Comparison of ENCODE assay signal across 17 cellular contexts in genomic region chr10:110827872-110828271, GRCh38. TPM values are rescaled to one million over a fixed set of nuclear protein-coding genes. Genes with fewer than 3 reads are reported as not detected.
DNase-seq lines count a peak whose midpoint lies in the region; ATAC-seq and TF ChIP-seq lines count a peak whose summit lies in the region.
"Had no signal": no experiment of that assay in that cellular context is flagged by ENCODE, and none has a peak within 500 bp of the region (broad histone marks: within the 10 kb centered on the region; RNA-seq: fewer than 3 reads in every experiment).

No MANE protein-coding gene starts in this region.

- H3K4me1 Mint-ChIP-seq in MCF 10A (ENCODE audit: insufficient read depth, unreplicated experiment): peaks cover 10% of the 10 kb centered on the region
- no peaks in the 10 kb centered on the region for H3K4me1 Mint-ChIP-seq in activated naive CD4-positive, alpha-beta T cell treated with anti-CD3 and anti-CD28 coated beads, Interleukin-2, amount 10 ng/mL, durations not matched to agents 7 days and 5 days
- H3K4me1 Mint-ChIP-seq: activated T-helper 17 cell treated with anti-CD3 and anti-CD28 coated beads, Interleukin-2, amount 50 U/mL, for 72 hours; central memory CD8-positive, alpha-beta T cell had no signal

- H3K4me3 Mint-ChIP-seq in MCF 10A (ENCODE audit: unreplicated experiment): no peak overlapping the region
- no peak overlapping the region for H3K4me3 Mint-ChIP-seq in activated naive CD4-positive, alpha-beta T cell treated with anti-CD3 and anti-CD28 coated beads, Interleukin-2, amount 10 ng/mL, durations not matched to agents 7 days and 5 days
- H3K4me3 Mint-ChIP-seq: activated T-helper 17 cell treated with anti-CD3 and anti-CD28 coated beads, Interleukin-2, amount 50 U/mL, for 72 hours; central memory CD8-positive, alpha-beta T cell; effector memory CD8-positive, alpha-beta T cell had no signal

- intact Hi-C loops in mammary epithelial cell (cut with micrococcal nuclease) (loop anchor here (5.0 kb wide), 1 partner anchor 81 kb away; no protein-coding TSS in a partner anchor), MCF 10A (cut with micrococcal nuclease) (no loop called here), left ventricle myocardium superior (cut with micrococcal nuclease) (no loop called here)

- no peaks in the 10 kb centered on the region for H3K9me3 ChIP-seq in mammary epithelial cell (replicated peaks; ENCODE audit: insufficient read depth, low read length)
- H3K9me3 ChIP-seq: BLaER1 treated with 17β-estradiol and CSF1 and Interleukin-3, amounts not matched to agents 10 nM and 100 nM; neutrophil had no signal

- no peak overlapping the region for H3K4me2 ChIP-seq in mammary epithelial cell (ENCODE audit: insufficient read depth, low read depth, low read length)
- H3K4me2 ChIP-seq: BLaER1 treated with 17β-estradiol and CSF1 and Interleukin-3, amounts not matched to agents 10 nM and 100 nM had no signal

- no peaks in the 10 kb centered on the region for H4K20me1 ChIP-seq in mammary epithelial cell (ENCODE audit: insufficient read depth, low read length)
- H4K20me1 ChIP-seq: BLaER1 treated with 17β-estradiol and CSF1 and Interleukin-3, amounts not matched to agents 10 nM and 100 nM had no signal

- no peaks in the 10 kb centered on the region for H3K27me3 Mint-ChIP-seq in MCF 10A (ENCODE audit: insufficient read depth, unreplicated experiment)
- H3K27me3 Mint-ChIP-seq in activated naive CD4-positive, alpha-beta T cell treated with anti-CD3 and anti-CD28 coated beads, Interleukin-2, amount 10 ng/mL, durations not matched to agents 7 days and 5 days: peaks cover 19% of the 10 kb centered on the region
- H3K27me3 Mint-ChIP-seq: activated T-helper 17 cell treated with anti-CD3 and anti-CD28 coated beads, Interleukin-2, amount 50 U/mL, for 72 hours; central memory CD8-positive, alpha-beta T cell; effector memory CD8-positive, alpha-beta T cell had no signal

- no peaks in the 10 kb centered on the region for H3K9me3 Mint-ChIP-seq in MCF 10A (ENCODE audit: unreplicated experiment)
- no peaks in the 10 kb centered on the region for H3K9me3 Mint-ChIP-seq in activated naive CD4-positive, alpha-beta T cell treated with anti-CD3 and anti-CD28 coated beads, Interleukin-2, amount 10 ng/mL, durations not matched to agents 7 days and 5 days
- H3K9me3 Mint-ChIP-seq: activated T-helper 17 cell treated with anti-CD3 and anti-CD28 coated beads, Interleukin-2, amount 50 U/mL, for 72 hours; central memory CD8-positive, alpha-beta T cell; effector memory CD8-positive, alpha-beta T cell had no signal

- in situ Hi-C loops in mammary epithelial cell (cut with MboI; ENCODE audit: low sequenced_read_pairs in 2 of 2) (no loop called here), GM13976 (cut with MboI; ENCODE audit: low sequenced_read_pairs, unreplicated experiment) (no loop called here)

- no peaks in the 10 kb centered on the region for H3K36me3 Mint-ChIP-seq in MCF 10A (ENCODE audit: insufficient read depth, unreplicated experiment)
- no peaks in the 10 kb centered on the region for H3K36me3 Mint-ChIP-seq in activated naive CD4-positive, alpha-beta T cell treated with anti-CD3 and anti-CD28 coated beads, Interleukin-2, amount 10 ng/mL, durations not matched to agents 7 days and 5 days

- POLR2A ChIA-PET in MCF 10A (lab: Yijun Ruan, JAX): interaction anchor here (0.6 to 1.2 kb wide), 6 partner anchors 10 to 429 kb away, joined by 3 to 7 read pairs (median 4); no protein-coding TSS in a partner anchor

- H3K27me3 ChIP-seq in mammary epithelial cell (ENCODE audit: insufficient read depth, low read length): no peaks in the 10 kb centered on the region
- H3K27me3 ChIP-seq in rectal smooth muscle tissue (ENCODE audit: control insufficient read depth, insufficient read depth, low read length): no peaks in the 10 kb centered on the region
- H3K27me3 ChIP-seq: BLaER1 treated with 17β-estradiol and CSF1 and Interleukin-3, amounts not matched to agents 10 nM and 100 nM; neutrophil had no signal

- peaks cover 8% of the 10 kb centered on the region for H3K4me1 ChIP-seq in mammary epithelial cell (ENCODE audit: insufficient read depth, low read length)
- peaks cover 46% of the 10 kb centered on the region for H3K4me1 ChIP-seq in rectal smooth muscle tissue (ENCODE audit: control insufficient read depth, insufficient read depth, low read length)

- no peak overlapping the region for H3K9ac ChIP-seq in mammary epithelial cell (ENCODE audit: insufficient read depth, low read length)
- no peak overlapping the region for H3K9ac ChIP-seq in rectal smooth muscle tissue (ENCODE audit: low read length)
- H3K9ac ChIP-seq: BLaER1 treated with 17β-estradiol and CSF1 and Interleukin-3, amounts not matched to agents 10 nM and 100 nM had no signal

- CTCF ChIA-PET in mammary epithelial cell (lab: Charles Lee; ENCODE audit: low non-redundant PET) (no interaction called here), MCF 10A (lab: Yijun Ruan, JAX) (interaction anchor here (0.7 to 1.2 kb wide), 4 partner anchors 8 to 156 kb away, joined by 3 to 4 read pairs (median 3); no protein-coding TSS in a partner anchor)
- CTCF ChIA-PET in activated naive CD4-positive, alpha-beta T cell treated with anti-CD3 and anti-CD28 coated beads, Interleukin-2, amount 10 ng/mL, durations not matched to agents 7 days and 5 days (lab: Charles Lee): interaction anchor here (0.8 kb wide), 1 partner anchor 24 kb away, joined by 3 read pairs; no protein-coding TSS in a partner anchor

- no peaks in the 10 kb centered on the region for H3K79me2 ChIP-seq in mammary epithelial cell (ENCODE audit: insufficient read depth, low read length)

- ATAC-seq in left ventricle myocardium superior: peak; percentile 64
- ATAC-seq: activated T-helper 17 cell treated with anti-CD3 and anti-CD28 coated beads, Interleukin-2, amount 50 U/mL, for 72 hours; effector memory CD8-positive, alpha-beta T cell had no signal

- 21% methylated on average over 5 of the region's 8 CpGs for WGBS in mammary epithelial cell (ENCODE audit: low coverage, missing lambda C conversion rate)

- H2AFZ ChIP-seq in mammary epithelial cell (ENCODE audit: low read depth, low read length): peak overlapping the region; percentile 43

- H3K4me3 ChIP-seq in mammary epithelial cell (replicated peaks in 1 of 3; ENCODE audit: insufficient read depth in 1 of 3, low read depth in 2 of 3, low read length in 3 of 3): no peak overlapping the region
- no peak overlapping the region for H3K4me3 ChIP-seq in rectal smooth muscle tissue (ENCODE audit: low read length)
- H3K4me3 ChIP-seq: BLaER1 treated with 17β-estradiol and CSF1 and Interleukin-3, amounts not matched to agents 10 nM and 100 nM had no signal

- no peak overlapping the region for H3K27ac Mint-ChIP-seq in MCF 10A (ENCODE audit: low read depth, unreplicated experiment)
- H3K27ac Mint-ChIP-seq in activated naive CD4-positive, alpha-beta T cell treated with anti-CD3 and anti-CD28 coated beads, Interleukin-2, amount 10 ng/mL, durations not matched to agents 7 days and 5 days: no peak overlapping the region
- H3K27ac Mint-ChIP-seq: activated T-helper 17 cell treated with anti-CD3 and anti-CD28 coated beads, Interleukin-2, amount 50 U/mL, for 72 hours; effector memory CD8-positive, alpha-beta T cell had no signal

- no peak for DNase-seq in mammary epithelial cell
- DNase-seq in MCF 10A (ENCODE audit: unreplicated experiment): no peak
- no peak for DNase-seq in left ventricle myocardium superior
- no peak for DNase-seq in activated naive CD4-positive, alpha-beta T cell treated with anti-CD3 and anti-CD28 coated beads, Interleukin-2, amount 10 ng/mL, durations not matched to agents 7 days and 5 days
- no peak for DNase-seq in GM13976 (ENCODE audit: low spot score)
- DNase-seq in OCI-M1 (lab: John Stamatoyannopoulos, UW): no peak
- no peak for DNase-seq in A172 (ENCODE audit: low spot score)
- DNase-seq: effector memory CD8-positive, alpha-beta T cell; KG1; midbrain; NCI-H2029; stimulated activated CD4-positive, alpha-beta T cell treated with anti-CD3 and anti-CD28 coated beads, Interleukin-2, amount 100 ng/mL, for 48 hours had no signal

- H3K36me3 ChIP-seq in mammary epithelial cell (ENCODE audit: insufficient read depth, low read length): no peaks in the 10 kb centered on the region
- no peaks in the 10 kb centered on the region for H3K36me3 ChIP-seq in rectal smooth muscle tissue (ENCODE audit: control insufficient read depth, insufficient read depth, low read length)
- H3K36me3 ChIP-seq: BLaER1 treated with 17β-estradiol and CSF1 and Interleukin-3, amounts not matched to agents 10 nM and 100 nM; neutrophil had no signal

- dilution Hi-C loops in mammary epithelial cell (cut with HindIII; ENCODE audit: low sequenced_read_pairs): no loop called here

- BruUV-seq in mammary epithelial cell (replicated peaks; lab: Mats Ljungman, UMichigan) (no TSS peak), MCF 10A (replicated peaks; lab: Mats Ljungman, UMichigan) (no TSS peak)

- H3K27ac ChIP-seq in mammary epithelial cell (ENCODE audit: insufficient read depth, low read depth, low read length) (no peak overlapping the region), rectal smooth muscle tissue (ENCODE audit: low read depth, low read length) (peak overlapping the region; percentile 87)
- H3K27ac ChIP-seq: BLaER1 treated with 17β-estradiol and CSF1 and Interleukin-3, amounts not matched to agents 10 nM and 100 nM; neutrophil had no signal

- TF ChIP-seq CTCF in mammary epithelial cell (conservative IDR thresholded peaks at IDR 0.05 in 1 of 2, IDR thresholded peaks at IDR 0.05 in 1 of 2; ENCODE audit: extremely low read depth in 1 of 2, insufficient read depth in 1 of 2, low read depth in 1 of 2, low read length in 2 of 2): no peak
- no peak for TF ChIP-seq CTCF in MCF 10A (IDR thresholded peaks at IDR 0.05; ENCODE audit: unreplicated experiment)
- TF ChIP-seq CTCF in GM13976 (IDR thresholded peaks at IDR 0.05; ENCODE audit: borderline replicate concordance, control extremely low read depth, extremely low read depth, insufficient read depth, missing control alignments): no peak

RNA-seq across cellular contexts. Expression of gene PDCD4, which starts 43.9 kb away (rescaled TPM):
- 100 to 1,000 TPM; 123 to 133 TPM for total RNA-seq in mammary epithelial cell
- polyA plus RNA-seq in mammary epithelial cell: 47.0 TPM
- polyA minus RNA-seq in mammary epithelial cell: 80.5 TPM
- 80.7 and 133 TPM in 2 replicates for total RNA-seq in MCF 10A (2022)
- 82.4 TPM for total RNA-seq in left ventricle myocardium superior
- 23.2 and 23.3 TPM in 2 replicates for total RNA-seq in A172 (2014; rRNA removed; shearing (Covaris generic))
